In genomic region chr2:106189764-106190468, GRCh38 we compare ENCODE assay signal across 12 cellular contexts. TPM values are rescaled to one million over a fixed set of nuclear protein-coding genes. Genes with fewer than 3 reads are reported as not detected.
DNase-seq lines count a peak whose midpoint lies in the region; ATAC-seq and TF ChIP-seq lines count a peak whose summit lies in the region.
"Had no signal": no experiment of that assay in that cellular context is flagged by ENCODE, and none has a peak within 500 bp of the region (broad histone marks: within the 10 kb centered on the region; RNA-seq: fewer than 3 reads in every experiment).

No MANE protein-coding gene starts in this region.

- H3K36me3 Mint-ChIP-seq in WTC11 = peaks cover 3% of the 10 kb centered on the region; the same call in 1 of the 2 replicates

- H3K27me3 Mint-ChIP-seq in WTC11 (ENCODE audit: low read depth) = no peaks in the 10 kb centered on the region

- DNase-seq in AG04450 (ENCODE audit: low read depth, low spot score) = peak; percentile 37
- peak; percentile 15 for DNase-seq in GM04504 (ENCODE audit: low read depth)
- DNase-seq in WTC11 (ENCODE audit: low spot score) = no peak
- peak; percentile 43 for DNase-seq in fibroblast of pulmonary artery (ENCODE audit: low read depth)
- no peak for DNase-seq in DMS114 treated with DMSO at 0.1 percent for 48 hours (lab: John Stamatoyannopoulos, UW; ENCODE audit: unreplicated experiment)
- DNase-seq: GOT3, head of caudate nucleus, NCI-H2029 treated with DMSO at 0.1 percent for 48 hours had no signal

- peak overlapping the region; percentile 52 for H3K27ac ChIP-seq in AG04450 (ENCODE audit: low read depth, low read length)
- H3K27ac ChIP-seq: PC-9 had no signal

- peaks cover 55% of the 10 kb centered on the region for H3K4me1 Mint-ChIP-seq in WTC11

- CTCF ChIA-PET in AG04450 (lab: Charles Lee) = no interaction called here
- CTCF ChIA-PET in WTC11 (lab: Charles Lee) = interaction anchor here (0.6 kb wide), 1 partner anchor 380 kb away, joined by 3 read pairs; no protein-coding TSS in a partner anchor

- no peaks in the 10 kb centered on the region for H3K27me3 ChIP-seq in AG04450 (ENCODE audit: control insufficient read depth, insufficient read depth, low read length)

- H3K4me3 Mint-ChIP-seq in WTC11 = no peak overlapping the region

- H3K27ac Mint-ChIP-seq in WTC11 = peak overlapping the region; percentile 93

- 0 out of 2 replicates have a peak, but pooled peaks cover 3% of the 10 kb centered on the region for H3K9me3 Mint-ChIP-seq in WTC11

- TF ChIP-seq CTCF in AG04450 (IDR thresholded peaks at IDR 0.05; ENCODE audit: low read depth, low read length) (no peak), WTC11 (IDR thresholded peaks at IDR 0.05) (no peak), fibroblast of pulmonary artery (IDR thresholded peaks at IDR 0.05; ENCODE audit: low read length, missing control alignments) (no peak)

- no peak overlapping the region for H3K4me3 ChIP-seq in AG04450 (ENCODE audit: low read depth, low read length)
- no peak overlapping the region for H3K4me3 ChIP-seq in fibroblast of pulmonary artery (replicated peaks; ENCODE audit: low read depth, low read length)
- H3K4me3 ChIP-seq: PC-9 had no signal

- H3K9me3 ChIP-seq in AG04450 (ENCODE audit: control insufficient read depth, insufficient read depth, low read length) = no peaks in the 10 kb centered on the region; the same call in 1 of the 2 replicates

- POLR2A ChIA-PET in AG04450 (lab: Yijun Ruan, JAX) (no interaction called here), WTC11 (lab: Charles Lee) (interaction anchor here (0.7 kb wide), 1 partner anchor 73 kb away, joined by 10 read pairs; no protein-coding TSS in a partner anchor)

- ATAC-seq in WTC11 (no peak), HG02840 (IDR thresholded peaks at IDR 0.05; ENCODE audit: low FRiP score, unreplicated experiment) (no peak), GM18858 (IDR thresholded peaks at IDR 0.05; ENCODE audit: unreplicated experiment) (no peak), HG02981 (IDR thresholded peaks at IDR 0.05; ENCODE audit: unreplicated experiment) (no peak)

TF ChIP-seq in WTC11, 78 proteins besides CTCF, POLR2A, EP300 and RAD21:
- no peak for TF ChIP-seq ELF4 (CRISPR knock-in tag; IDR thresholded peaks at IDR 0.05; ENCODE audit: low read depth)
- TF ChIP-seq ZNF281 (CRISPR knock-in tag; IDR thresholded peaks at IDR 0.05) = no peak
- TF ChIP-seq ZBTB21 (CRISPR knock-in tag; IDR thresholded peaks at IDR 0.05; ENCODE audit: borderline replicate concordance) = no peak
- no peak for TF ChIP-seq TEAD4 (CRISPR knock-in tag; IDR thresholded peaks at IDR 0.05)
- no peak for TF ChIP-seq JAZF1 (CRISPR knock-in tag; IDR thresholded peaks at IDR 0.05)
- TF ChIP-seq, protein P1, sequence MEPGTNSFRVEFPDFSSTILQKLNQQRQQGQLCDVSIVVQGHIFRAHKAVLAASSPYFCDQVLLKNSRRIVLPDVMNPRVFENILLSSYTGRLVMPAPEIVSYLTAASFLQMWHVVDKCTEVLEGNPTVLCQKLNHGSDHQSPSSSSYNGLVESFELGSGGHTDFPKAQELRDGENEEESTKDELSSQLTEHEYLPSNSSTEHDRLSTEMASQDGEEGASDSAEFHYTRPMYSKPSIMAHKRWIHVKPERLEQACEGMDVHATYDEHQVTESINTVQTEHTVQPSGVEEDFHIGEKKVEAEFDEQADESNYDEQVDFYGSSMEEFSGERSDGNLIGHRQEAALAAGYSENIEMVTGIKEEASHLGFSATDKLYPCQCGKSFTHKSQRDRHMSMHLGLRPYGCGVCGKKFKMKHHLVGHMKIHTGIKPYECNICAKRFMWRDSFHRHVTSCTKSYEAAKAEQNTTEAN (CRISPR knock-in tag; IDR thresholded peaks at IDR 0.05) = no peak

RNA-seq across cellular contexts. Expression of gene UXS1, which starts 4.2 kb away (rescaled TPM):
- 53.2 and 58.2 TPM in 2 replicates for polyA plus RNA-seq in AG04450 (2011; rRNA removed)
- polyA minus RNA-seq in AG04450 (2011; rRNA and poly(A)+ RNA removed) = 75.0 and 89.7 TPM in 2 replicates
- total RNA-seq in WTC11 (2021) = 39.2 to 44.7 TPM (median 42.6 TPM) in 3 replicates

Comparison
In these comparisons a context has a peak if more than half of its experiments do, and no peak if none do; other contexts are left out.
1. DNase-seq: peak in AG04450 (single experiment), GM04504 (single experiment) and fibroblast of pulmonary artery (single experiment); none in WTC11 (single experiment) and DMS114 treated with DMSO at 0.1 percent for 48 hours (single experiment).